ENCODE assay signal across 2 cellular contexts in genomic region chr3:46484388-46484787, GRCh38.
TF ChIP-seq lines count a peak whose summit lies in the region.

No MANE protein-coding gene starts in this region.

TF ChIP-seq in IMR-90, 13 proteins besides CTCF, POLR2A, EP300 and RAD21:
- TF ChIP-seq RCOR1 (IDR thresholded peaks at IDR 0.05; ENCODE audit: insufficient replicate concordance, low read length): no peak
- no peak for TF ChIP-seq SMC3 (IDR thresholded peaks at IDR 0.05; ENCODE audit: low read depth, low read length)
- TF ChIP-seq CEBPB (IDR thresholded peaks at IDR 0.05; ENCODE audit: low read depth, low read length): no peak
- no peak for TF ChIP-seq CHD1 (IDR thresholded peaks at IDR 0.05; ENCODE audit: low read depth, low read length)
- TF ChIP-seq BHLHE40 (IDR thresholded peaks at IDR 0.05; ENCODE audit: low read depth, low read length): no peak
- no peak for TF ChIP-seq MAZ (IDR thresholded peaks at IDR 0.05; ENCODE audit: borderline replicate concordance, low read depth, low read length)

TF ChIP-seq in K562, 482 proteins besides CTCF, POLR2A, EP300 and RAD21:
- TF ChIP-seq KLF1 (tag; IDR thresholded peaks at IDR 0.05) (no peak), RBM25 (IDR thresholded peaks at IDR 0.05; ENCODE audit: low read depth, low read length, severe bottlenecking) (peak; percentile 19), HMG20B (CRISPR knock-in tag; IDR thresholded peaks at IDR 0.05) (no peak)
